32 cellular contexts compared by ENCODE assay signal in the genomic region with DNA sequence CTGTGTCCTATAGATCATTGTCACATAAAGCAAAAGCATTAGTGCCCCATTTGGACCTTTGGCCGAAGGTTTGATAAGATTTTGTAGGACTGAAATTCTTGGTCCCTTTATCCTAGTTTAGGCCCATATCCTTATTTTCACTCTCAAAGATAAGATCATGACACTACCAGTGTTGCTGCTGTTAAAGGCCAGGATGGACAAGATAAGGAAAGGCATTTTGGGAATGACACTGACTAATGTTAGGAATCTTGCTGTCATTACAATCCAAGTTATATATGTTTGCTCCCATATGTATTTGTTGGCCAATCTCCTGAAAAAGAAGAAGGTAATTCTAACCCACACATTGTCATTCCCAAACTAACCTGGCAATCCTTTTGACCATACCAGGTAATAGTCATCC.
"Had no signal": no experiment of that assay in that cellular context is flagged by ENCODE, and none has a peak within 500 bp of the region (broad histone marks: within the 10 kb centered on the region; RNA-seq: fewer than 3 reads in every experiment).

No MANE protein-coding gene starts in this region.

- H3K27ac ChIP-seq: left lung, lower lobe of right lung, neural progenitor cell, neutrophil, ovary, right atrium auricular region, right lobe of liver, testis, thyroid gland, transverse colon, upper lobe of right lung had no signal

- ATAC-seq: left lung; lower lobe of right lung; natural killer cell; right lobe of liver; stimulated activated memory B cell treated with anti-CD40 and anti-IgM and Interleukin-4, amounts not matched to agents 10 μg/mL and 1 μg/mL and 100 μg/mL, for 72 hours; stimulated activated naive CD8-positive, alpha-beta T cell treated with anti-CD3 and anti-CD28 coated beads, Interleukin-15, amount 100 ng/mL, for 72 hours; upper lobe of right lung had no signal

- H3K36me3 ChIP-seq: left lung, lower lobe of right lung, neural progenitor cell, ovary, right atrium auricular region, right lobe of liver, thyroid gland, transverse colon, upper lobe of right lung had no signal

- H3K9me3 ChIP-seq: left lung, lower lobe of right lung, neutrophil, ovary, right atrium auricular region, right lobe of liver, testis, thyroid gland, transverse colon, upper lobe of right lung had no signal

- DNase-seq: hypothalamus; immature natural killer cell; kidney; left colon; left lung; lower lobe of right lung; mammary epithelial cell; mesenchymal stem cell; naive B cell; natural killer cell; nephron progenitor cell; occipital lobe; ovary; right lobe of liver; stimulated activated CD4-positive, alpha-beta T cell treated with anti-CD3 and anti-CD28 coated beads, Interleukin-1b, Interleukin-23, amount 100 ng/mL, for 48 hours; stimulated activated CD4-positive, alpha-beta T cell treated with anti-CD3 and anti-CD28 coated beads, Interleukin-2, amount 100 ng/mL, for 48 hours; stimulated activated CD4-positive, alpha-beta T cell treated with anti-CD3 and anti-CD28 coated beads, Interleukin-4, amount 100 ng/mL, for 4 hours; stimulated activated CD8-positive, alpha-beta memory T cell treated with anti-CD3 and anti-CD28 coated beads, Interleukin-4, amount 100 ng/mL, for 48 hours; stimulated activated naive CD4-positive, alpha-beta T cell treated with Interleukin-2 at 50 U/mL for 16 hours; stimulated activated naive CD8-positive, alpha-beta T cell treated with anti-CD3 and anti-CD28 coated beads, Interleukin-15, amount 100 ng/mL, for 72 hours; substantia nigra; testis; thyroid gland; transverse colon; upper lobe of right lung had no signal

- FAIRE-seq: islet of Langerhans, urothelium cell line had no signal

- H3K27me3 ChIP-seq: left lung, neural progenitor cell, neutrophil, ovary, right atrium auricular region, right lobe of liver, testis, thyroid gland, transverse colon, upper lobe of right lung had no signal

- H3K4me3 ChIP-seq: left lung, lower lobe of right lung, neural progenitor cell, ovary, right atrium auricular region, right lobe of liver, smooth muscle cell, testis, thyroid gland, transverse colon, upper lobe of right lung had no signal

- H2AFZ ChIP-seq: neural progenitor cell had no signal

- H3K4me1 ChIP-seq: left lung, lower lobe of right lung, neural progenitor cell, right atrium auricular region, right lobe of liver, testis, thyroid gland, transverse colon, upper lobe of right lung had no signal

- H3K4me2 ChIP-seq: neural progenitor cell, smooth muscle cell had no signal

- H3K9ac ChIP-seq: neural progenitor cell had no signal
